1 cellular context compared by ENCODE assay signal in the genomic region with DNA sequence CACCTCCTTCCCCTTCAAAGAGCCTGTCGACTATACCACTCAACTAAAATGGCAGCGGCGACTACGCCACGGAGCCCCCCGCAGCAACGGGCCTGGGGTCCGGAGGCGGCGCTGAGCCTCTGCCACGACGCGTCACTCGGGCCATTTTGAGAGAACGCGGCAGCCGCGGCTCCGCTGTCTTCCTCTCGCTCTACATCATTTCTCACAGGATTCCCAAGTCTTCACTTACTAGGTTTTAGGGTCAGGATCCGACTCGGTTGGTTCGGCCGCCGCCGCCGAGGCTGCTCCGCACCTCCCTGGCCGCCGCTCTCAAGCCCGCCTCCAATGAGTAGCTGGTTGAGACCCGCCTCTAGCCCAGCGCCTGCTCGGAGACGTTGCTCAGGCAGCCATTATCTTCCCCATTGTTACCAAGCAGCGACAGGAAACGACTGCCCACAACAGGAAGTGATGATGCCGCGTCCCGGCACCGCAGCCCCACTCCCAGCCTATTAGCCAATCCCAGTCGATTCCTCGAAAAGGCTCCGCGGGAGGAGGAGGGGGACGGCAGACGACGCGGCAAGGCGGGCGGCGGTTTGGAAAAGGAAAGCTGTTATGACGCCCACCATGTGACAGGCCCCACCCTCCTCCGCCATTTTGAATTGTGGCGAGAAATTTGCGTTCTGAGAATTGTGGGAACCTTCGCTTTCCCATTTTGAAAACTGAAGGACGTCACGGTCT.
A peak's percentile ranks its signal among the peaks of the same experiment; 100 is the strongest.
TF ChIP-seq lines count a peak whose summit lies in the region.

A gene with protein sequence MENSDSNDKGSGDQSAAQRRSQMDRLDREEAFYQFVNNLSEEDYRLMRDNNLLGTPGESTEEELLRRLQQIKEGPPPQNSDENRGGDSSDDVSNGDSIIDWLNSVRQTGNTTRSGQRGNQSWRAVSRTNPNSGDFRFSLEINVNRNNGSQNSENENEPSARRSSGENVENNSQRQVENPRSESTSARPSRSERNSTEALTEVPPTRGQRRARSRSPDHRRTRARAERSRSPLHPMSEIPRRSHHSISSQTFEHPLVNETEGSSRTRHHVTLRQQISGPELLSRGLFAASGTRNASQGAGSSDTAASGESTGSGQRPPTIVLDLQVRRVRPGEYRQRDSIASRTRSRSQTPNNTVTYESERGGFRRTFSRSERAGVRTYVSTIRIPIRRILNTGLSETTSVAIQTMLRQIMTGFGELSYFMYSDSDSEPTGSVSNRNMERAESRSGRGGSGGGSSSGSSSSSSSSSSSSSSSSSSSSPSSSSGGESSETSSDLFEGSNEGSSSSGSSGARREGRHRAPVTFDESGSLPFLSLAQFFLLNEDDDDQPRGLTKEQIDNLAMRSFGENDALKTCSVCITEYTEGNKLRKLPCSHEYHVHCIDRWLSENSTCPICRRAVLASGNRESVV (minus strand): TSS at position 432 of the 717 bp plus-strand sequence. CDS start 18,647 bp downstream, outside the sequence.

TF ChIP-seq in HepG2, 621 proteins besides CTCF, POLR2A, EP300 and RAD21 (continued from another document):
- TF ChIP-seq, protein P1, sequence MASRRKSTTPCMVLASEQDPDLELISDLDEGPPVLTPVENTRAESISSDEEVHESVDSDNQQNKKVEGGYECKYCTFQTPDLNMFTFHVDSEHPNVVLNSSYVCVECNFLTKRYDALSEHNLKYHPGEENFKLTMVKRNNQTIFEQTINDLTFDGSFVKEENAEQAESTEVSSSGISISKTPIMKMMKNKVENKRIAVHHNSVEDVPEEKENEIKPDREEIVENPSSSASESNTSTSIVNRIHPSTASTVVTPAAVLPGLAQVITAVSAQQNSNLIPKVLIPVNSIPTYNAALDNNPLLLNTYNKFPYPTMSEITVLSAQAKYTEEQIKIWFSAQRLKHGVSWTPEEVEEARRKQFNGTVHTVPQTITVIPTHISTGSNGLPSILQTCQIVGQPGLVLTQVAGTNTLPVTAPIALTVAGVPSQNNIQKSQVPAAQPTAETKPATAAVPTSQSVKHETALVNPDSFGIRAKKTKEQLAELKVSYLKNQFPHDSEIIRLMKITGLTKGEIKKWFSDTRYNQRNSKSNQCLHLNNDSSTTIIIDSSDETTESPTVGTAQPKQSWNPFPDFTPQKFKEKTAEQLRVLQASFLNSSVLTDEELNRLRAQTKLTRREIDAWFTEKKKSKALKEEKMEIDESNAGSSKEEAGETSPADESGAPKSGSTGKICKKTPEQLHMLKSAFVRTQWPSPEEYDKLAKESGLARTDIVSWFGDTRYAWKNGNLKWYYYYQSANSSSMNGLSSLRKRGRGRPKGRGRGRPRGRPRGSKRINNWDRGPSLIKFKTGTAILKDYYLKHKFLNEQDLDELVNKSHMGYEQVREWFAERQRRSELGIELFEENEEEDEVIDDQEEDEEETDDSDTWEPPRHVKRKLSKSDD (CRISPR knock-in tag; IDR thresholded peaks at IDR 0.05; ENCODE audit: low read depth): peak; percentile 87
- TF ChIP-seq NFYB (CRISPR knock-in tag; IDR thresholded peaks at IDR 0.05) (peak; percentile 75), ZSCAN30 (CRISPR knock-in tag; IDR thresholded peaks at IDR 0.05) (no peak), ZNF44 (CRISPR knock-in tag; IDR thresholded peaks at IDR 0.05) (no peak), ZNF703 (CRISPR knock-in tag; IDR thresholded peaks at IDR 0.05; ENCODE audit: borderline replicate concordance) (no peak), U2AF1 (optimal IDR thresholded peaks at IDR 0.05; ENCODE audit: low read depth, low read length) (no peak), ZNF607 (CRISPR knock-in tag; IDR thresholded peaks at IDR 0.05; ENCODE audit: borderline replicate concordance) (no peak), RCOR2 (CRISPR knock-in tag; IDR thresholded peaks at IDR 0.05) (no peak), JARID2 (CRISPR knock-in tag; IDR thresholded peaks at IDR 0.05; ENCODE audit: insufficient replicate concordance) (no peak), JUND (CRISPR knock-in tag; IDR thresholded peaks at IDR 0.05) (no peak), KAT2B (IDR thresholded peaks at IDR 0.05; ENCODE audit: borderline replicate concordance, low read depth, low read length) (no peak), HHEX (CRISPR knock-in tag; IDR thresholded peaks at IDR 0.05) (no peak), REL (CRISPR knock-in tag; conservative IDR thresholded peaks at IDR 0.05) (no peak), ERF (CRISPR knock-in tag; IDR thresholded peaks at IDR 0.05) (no peak), ZNF569 (CRISPR knock-in tag; IDR thresholded peaks at IDR 0.05; ENCODE audit: borderline replicate concordance) (no peak), FOXA3 (CRISPR knock-in tag; IDR thresholded peaks at IDR 0.05) (no peak; the same call in 1 of the 2 replicates), ZNF205 (CRISPR knock-in tag; IDR thresholded peaks at IDR 0.05) (no peak), ZMYM3 (CRISPR knock-in tag; IDR thresholded peaks at IDR 0.05) (no peak), RXRB (CRISPR knock-in tag; IDR thresholded peaks at IDR 0.05; ENCODE audit: borderline replicate concordance) (peak; percentile 17; the same call in 1 of the 2 replicates), ZNF530 (CRISPR knock-in tag; IDR thresholded peaks at IDR 0.05; ENCODE audit: low read depth) (no peak), XBP1 (CRISPR knock-in tag; IDR thresholded peaks at IDR 0.05) (no peak), ZSCAN12 (CRISPR knock-in tag; IDR thresholded peaks at IDR 0.05) (no peak), ATF1 (CRISPR knock-in tag; IDR thresholded peaks at IDR 0.05) (peak; percentile 69), ZNF775 (CRISPR knock-in tag; IDR thresholded peaks at IDR 0.05; ENCODE audit: borderline replicate concordance) (no peak)
- TF ChIP-seq, protein P2, sequence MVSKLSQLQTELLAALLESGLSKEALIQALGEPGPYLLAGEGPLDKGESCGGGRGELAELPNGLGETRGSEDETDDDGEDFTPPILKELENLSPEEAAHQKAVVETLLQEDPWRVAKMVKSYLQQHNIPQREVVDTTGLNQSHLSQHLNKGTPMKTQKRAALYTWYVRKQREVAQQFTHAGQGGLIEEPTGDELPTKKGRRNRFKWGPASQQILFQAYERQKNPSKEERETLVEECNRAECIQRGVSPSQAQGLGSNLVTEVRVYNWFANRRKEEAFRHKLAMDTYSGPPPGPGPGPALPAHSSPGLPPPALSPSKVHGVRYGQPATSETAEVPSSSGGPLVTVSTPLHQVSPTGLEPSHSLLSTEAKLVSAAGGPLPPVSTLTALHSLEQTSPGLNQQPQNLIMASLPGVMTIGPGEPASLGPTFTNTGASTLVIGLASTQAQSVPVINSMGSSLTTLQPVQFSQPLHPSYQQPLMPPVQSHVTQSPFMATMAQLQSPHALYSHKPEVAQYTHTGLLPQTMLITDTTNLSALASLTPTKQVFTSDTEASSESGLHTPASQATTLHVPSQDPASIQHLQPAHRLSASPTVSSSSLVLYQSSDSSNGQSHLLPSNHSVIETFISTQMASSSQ (IDR thresholded peaks at IDR 0.05; ENCODE audit: low read depth): no peak
- TF ChIP-seq, protein P2 (CRISPR knock-in tag; IDR thresholded peaks at IDR 0.05; ENCODE audit: borderline replicate concordance): no peak
- TF ChIP-seq, protein P3, sequence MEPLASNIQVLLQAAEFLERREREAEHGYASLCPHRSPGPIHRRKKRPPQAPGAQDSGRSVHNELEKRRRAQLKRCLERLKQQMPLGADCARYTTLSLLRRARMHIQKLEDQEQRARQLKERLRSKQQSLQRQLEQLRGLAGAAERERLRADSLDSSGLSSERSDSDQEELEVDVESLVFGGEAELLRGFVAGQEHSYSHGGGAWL (CRISPR knock-in tag; IDR thresholded peaks at IDR 0.05): no peak
- TF ChIP-seq, protein P4, sequence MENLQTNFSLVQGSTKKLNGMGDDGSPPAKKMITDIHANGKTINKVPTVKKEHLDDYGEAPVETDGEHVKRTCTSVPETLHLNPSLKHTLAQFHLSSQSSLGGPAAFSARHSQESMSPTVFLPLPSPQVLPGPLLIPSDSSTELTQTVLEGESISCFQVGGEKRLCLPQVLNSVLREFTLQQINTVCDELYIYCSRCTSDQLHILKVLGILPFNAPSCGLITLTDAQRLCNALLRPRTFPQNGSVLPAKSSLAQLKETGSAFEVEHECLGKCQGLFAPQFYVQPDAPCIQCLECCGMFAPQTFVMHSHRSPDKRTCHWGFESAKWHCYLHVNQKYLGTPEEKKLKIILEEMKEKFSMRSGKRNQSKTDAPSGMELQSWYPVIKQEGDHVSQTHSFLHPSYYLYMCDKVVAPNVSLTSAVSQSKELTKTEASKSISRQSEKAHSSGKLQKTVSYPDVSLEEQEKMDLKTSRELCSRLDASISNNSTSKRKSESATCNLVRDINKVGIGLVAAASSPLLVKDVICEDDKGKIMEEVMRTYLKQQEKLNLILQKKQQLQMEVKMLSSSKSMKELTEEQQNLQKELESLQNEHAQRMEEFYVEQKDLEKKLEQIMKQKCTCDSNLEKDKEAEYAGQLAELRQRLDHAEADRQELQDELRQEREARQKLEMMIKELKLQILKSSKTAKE (CRISPR knock-in tag; IDR thresholded peaks at IDR 0.05; ENCODE audit: borderline replicate concordance): no peak
- TF ChIP-seq, protein P5, sequence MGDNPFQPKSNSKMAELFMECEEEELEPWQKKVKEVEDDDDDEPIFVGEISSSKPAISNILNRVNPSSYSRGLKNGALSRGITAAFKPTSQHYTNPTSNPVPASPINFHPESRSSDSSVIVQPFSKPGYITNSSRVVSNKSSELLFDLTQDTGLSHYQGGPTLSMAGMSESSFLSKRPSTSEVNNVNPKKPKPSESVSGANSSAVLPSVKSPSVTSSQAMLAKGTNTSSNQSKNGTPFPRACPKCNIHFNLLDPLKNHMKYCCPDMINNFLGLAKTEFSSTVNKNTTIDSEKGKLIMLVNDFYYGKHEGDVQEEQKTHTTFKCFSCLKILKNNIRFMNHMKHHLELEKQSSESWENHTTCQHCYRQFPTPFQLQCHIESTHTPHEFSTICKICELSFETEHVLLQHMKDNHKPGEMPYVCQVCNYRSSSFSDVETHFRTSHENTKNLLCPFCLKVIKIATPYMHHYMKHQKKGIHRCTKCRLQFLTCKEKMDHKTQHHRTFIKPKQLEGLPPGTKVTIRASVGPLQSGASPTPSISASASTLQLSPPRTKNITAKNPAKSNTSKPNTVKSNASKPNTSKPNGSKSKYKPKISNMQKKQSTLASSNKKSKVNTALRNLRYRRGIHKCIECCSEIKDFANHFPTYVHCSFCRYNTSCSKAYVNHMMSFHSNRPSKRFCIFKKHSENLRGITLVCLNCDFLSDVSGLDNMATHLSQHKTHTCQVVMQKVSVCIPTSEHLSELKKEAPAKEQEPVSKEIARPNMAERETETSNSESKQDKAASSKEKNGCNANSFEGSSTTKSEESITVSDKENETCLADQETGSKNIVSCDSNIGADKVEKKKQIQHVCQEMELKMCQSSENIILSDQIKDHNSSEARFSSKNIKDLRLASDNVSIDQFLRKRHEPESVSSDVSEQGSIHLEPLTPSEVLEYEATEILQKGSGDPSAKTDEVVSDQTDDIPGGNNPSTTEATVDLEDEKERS (CRISPR knock-in tag; IDR thresholded peaks at IDR 0.05): no peak
- TF ChIP-seq, protein P6, sequence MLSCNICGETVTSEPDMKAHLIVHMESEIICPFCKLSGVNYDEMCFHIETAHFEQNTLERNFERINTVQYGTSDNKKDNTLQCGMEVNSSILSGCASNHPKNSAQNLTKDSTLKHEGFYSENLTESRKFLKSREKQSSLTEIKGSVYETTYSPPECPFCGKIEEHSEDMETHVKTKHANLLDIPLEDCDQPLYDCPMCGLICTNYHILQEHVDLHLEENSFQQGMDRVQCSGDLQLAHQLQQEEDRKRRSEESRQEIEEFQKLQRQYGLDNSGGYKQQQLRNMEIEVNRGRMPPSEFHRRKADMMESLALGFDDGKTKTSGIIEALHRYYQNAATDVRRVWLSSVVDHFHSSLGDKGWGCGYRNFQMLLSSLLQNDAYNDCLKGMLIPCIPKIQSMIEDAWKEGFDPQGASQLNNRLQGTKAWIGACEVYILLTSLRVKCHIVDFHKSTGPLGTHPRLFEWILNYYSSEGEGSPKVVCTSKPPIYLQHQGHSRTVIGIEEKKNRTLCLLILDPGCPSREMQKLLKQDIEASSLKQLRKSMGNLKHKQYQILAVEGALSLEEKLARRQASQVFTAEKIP (CRISPR knock-in tag; IDR thresholded peaks at IDR 0.05; ENCODE audit: borderline replicate concordance): no peak
- TF ChIP-seq, protein P7, sequence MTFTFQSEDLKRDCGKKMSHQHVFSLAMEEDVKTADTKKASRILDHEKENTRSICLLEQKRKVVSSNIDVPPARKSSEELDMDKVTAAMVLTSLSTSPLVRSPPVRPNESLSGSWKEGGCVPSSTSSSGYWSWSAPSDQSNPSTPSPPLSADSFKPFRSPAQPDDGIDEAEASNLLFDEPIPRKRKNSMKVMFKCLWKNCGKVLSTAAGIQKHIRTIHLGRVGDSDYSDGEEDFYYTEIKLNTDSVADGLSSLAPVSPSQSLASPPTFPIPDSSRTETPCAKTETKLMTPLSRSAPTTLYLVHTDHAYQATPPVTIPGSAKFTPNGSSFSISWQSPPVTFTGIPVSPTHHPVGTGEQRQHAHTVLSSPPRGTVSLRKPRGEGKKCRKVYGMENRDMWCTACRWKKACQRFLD (CRISPR knock-in tag; IDR thresholded peaks at IDR 0.05; ENCODE audit: borderline replicate concordance): no peak
- TF ChIP-seq, protein P8, sequence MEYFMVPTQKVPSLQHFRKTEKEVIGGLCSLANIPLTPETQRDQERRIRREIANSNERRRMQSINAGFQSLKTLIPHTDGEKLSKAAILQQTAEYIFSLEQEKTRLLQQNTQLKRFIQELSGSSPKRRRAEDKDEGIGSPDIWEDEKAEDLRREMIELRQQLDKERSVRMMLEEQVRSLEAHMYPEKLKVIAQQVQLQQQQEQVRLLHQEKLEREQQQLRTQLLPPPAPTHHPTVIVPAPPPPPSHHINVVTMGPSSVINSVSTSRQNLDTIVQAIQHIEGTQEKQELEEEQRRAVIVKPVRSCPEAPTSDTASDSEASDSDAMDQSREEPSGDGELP (IDR thresholded peaks at IDR 0.05; ENCODE audit: borderline replicate concordance, low read depth): peak; percentile 22; the same call in 1 of the 2 replicates
- TF ChIP-seq, protein P9, sequence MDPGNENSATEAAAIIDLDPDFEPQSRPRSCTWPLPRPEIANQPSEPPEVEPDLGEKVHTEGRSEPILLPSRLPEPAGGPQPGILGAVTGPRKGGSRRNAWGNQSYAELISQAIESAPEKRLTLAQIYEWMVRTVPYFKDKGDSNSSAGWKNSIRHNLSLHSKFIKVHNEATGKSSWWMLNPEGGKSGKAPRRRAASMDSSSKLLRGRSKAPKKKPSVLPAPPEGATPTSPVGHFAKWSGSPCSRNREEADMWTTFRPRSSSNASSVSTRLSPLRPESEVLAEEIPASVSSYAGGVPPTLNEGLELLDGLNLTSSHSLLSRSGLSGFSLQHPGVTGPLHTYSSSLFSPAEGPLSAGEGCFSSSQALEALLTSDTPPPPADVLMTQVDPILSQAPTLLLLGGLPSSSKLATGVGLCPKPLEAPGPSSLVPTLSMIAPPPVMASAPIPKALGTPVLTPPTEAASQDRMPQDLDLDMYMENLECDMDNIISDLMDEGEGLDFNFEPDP (CRISPR knock-in tag; conservative IDR thresholded peaks at IDR 0.05): no peak
